ENCODE assay signal across 1 cellular context in genomic region chr10:80486151-80486692, GRCh38.
TF ChIP-seq lines count a peak whose summit lies in the region.

No MANE protein-coding gene starts in this region.

TF ChIP-seq in HepG2, 621 proteins besides CTCF, POLR2A, EP300 and RAD21:
- TF ChIP-seq ZNF687 (CRISPR knock-in tag; IDR thresholded peaks at IDR 0.05), result peak; percentile 15; the same call in 1 of the 2 replicates
- no peak for TF ChIP-seq ARID5B (CRISPR knock-in tag; IDR thresholded peaks at IDR 0.05)
- TF ChIP-seq KMT2B (CRISPR knock-in tag; IDR thresholded peaks at IDR 0.05), result no peak
- no peak for TF ChIP-seq JUND (CRISPR knock-in tag; IDR thresholded peaks at IDR 0.05)
- no peak for TF ChIP-seq ZNF619 (CRISPR knock-in tag; IDR thresholded peaks at IDR 0.05)
TF ChIP-seq in HepG2: peak in this region for 1.
